9 cellular contexts compared by ENCODE assay signal in genomic region chr10:34154371-34154770, GRCh38.
"Had no signal": no experiment of that assay in that cellular context is flagged by ENCODE, and none has a peak within 500 bp of the region (broad histone marks: within the 10 kb centered on the region; RNA-seq: fewer than 3 reads in every experiment).

No MANE protein-coding gene starts in this region.

- H3K36me3 Mint-ChIP-seq: IgD-negative memory B cell had no signal

- H2AFZ ChIP-seq: GM23248 had no signal

- H3K9me3 Mint-ChIP-seq: HFFc6 had no signal

- DNase-seq: GM23248, GOT3, H7, HFFc6 had no signal

- ATAC-seq: HCT116, HepG2 had no signal

- H3K4me3 ChIP-seq: GM23248, HAP-1 had no signal

- H3K27me3 Mint-ChIP-seq: IgD-negative memory B cell had no signal

- H3K36me3 ChIP-seq: HAP-1 had no signal

- H3K9me3 ChIP-seq: HAP-1 had no signal

- H3K27ac Mint-ChIP-seq: HFFc6, IgD-negative memory B cell had no signal

- H3K27ac ChIP-seq: GM23248, HL-60 had no signal

- H3K9ac ChIP-seq: GM23248 had no signal

- H3K4me1 Mint-ChIP-seq: IgD-negative memory B cell had no signal

- FAIRE-seq: HepG2 had no signal

- H3K4me3 Mint-ChIP-seq: HFFc6, IgD-negative memory B cell had no signal
